27 cellular contexts compared by ENCODE assay signal in the genomic region with DNA sequence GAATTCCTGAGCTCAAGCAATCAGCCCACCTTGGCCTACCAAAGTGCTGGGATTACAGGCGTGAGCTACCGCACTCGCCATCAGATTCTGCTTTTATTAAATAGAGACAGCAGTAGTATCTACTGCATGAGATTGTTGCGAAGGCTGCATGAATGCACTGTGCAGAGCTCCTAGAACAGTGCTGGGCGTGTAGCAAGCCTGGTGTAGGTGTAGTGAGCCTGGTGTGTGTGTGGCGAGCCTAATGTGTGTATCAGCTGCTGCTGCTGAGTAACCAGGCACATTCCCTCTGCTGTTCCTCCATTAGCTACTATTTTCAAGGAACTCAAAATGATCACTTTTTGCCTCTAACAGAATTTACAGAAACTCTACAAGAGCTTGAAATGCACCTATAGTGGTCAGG.
"Had no signal": no experiment of that assay in that cellular context is flagged by ENCODE, and none has a peak within 500 bp of the region (broad histone marks: within the 10 kb centered on the region; RNA-seq: fewer than 3 reads in every experiment).

No MANE protein-coding gene starts in this region.

- H3K27ac ChIP-seq: brain microvascular endothelial cell, SJCRH30, SK-N-MC, WERI-Rb-1 had no signal

- H3K4me1 ChIP-seq: SJCRH30 had no signal

- H3K36me3 ChIP-seq: brain microvascular endothelial cell, SJCRH30, WERI-Rb-1 had no signal

- H3K27me3 ChIP-seq: brain microvascular endothelial cell, SJCRH30 had no signal

- DNase-seq: activated CD4-positive, alpha-beta T cell treated with anti-CD3 and anti-CD28 coated beads, Interleukin-2, amount 10 ng/mL, durations not matched to agents 24 days and 14 days; activated CD4-positive, alpha-beta T cell treated with anti-CD3 and anti-CD28 coated beads, Interleukin-2, amount 50 U/mL, for 4 hours; activated CD8-positive, alpha-beta T cell treated with anti-CD3 and anti-CD28 coated beads for 36 hours; activated effector memory CD4-positive, alpha-beta T cell treated with anti-CD3 and anti-CD28 coated beads, Interleukin-2, amount 50 U/mL, for 16 hours; activated naive CD4-positive, alpha-beta T cell; activated naive CD4-positive, alpha-beta T cell treated with anti-CD3 and anti-CD28 coated beads, Interleukin-2, amount 50 U/mL, for 16 hours; activated naive CD8-positive, alpha-beta T cell treated with anti-CD3 and anti-CD28 coated beads for 36 hours; activated T-cell treated with anti-CD3 and anti-CD28 coated beads, Interleukin-2, amount 50 U/mL, for 1 hour; activated T-cell treated with anti-CD3 and anti-CD28 coated beads, Interleukin-2, amount 50 U/mL, for 72 hours; amniotic stem cell; aorta; brain microvascular endothelial cell; NCI-H1092 treated with DMSO at 0.1 percent for 48 hours; NCI-H1417 treated with DMSO at 0.1 percent for 48 hours; NCI-H187 treated with DMSO at 0.1 percent for 48 hours; NCI-H2081; NCI-H226; NCI-H446 treated with DMSO at 0.1 percent for 48 hours; NCI-H524; NCI-H69; SHP77; SJCRH30; T1000; WERI-Rb-1 had no signal

- ATAC-seq: activated CD8-positive, alpha-beta T cell treated with anti-CD3 and anti-CD28 coated beads for 36 hours; activated T-cell treated with anti-CD3 and anti-CD28 coated beads, Interleukin-2, amount 50 U/mL, for 72 hours; activated T-helper 17 cell treated with anti-CD3 and anti-CD28 coated beads, Interleukin-2, amount 50 U/mL, for 72 hours; Panc1 had no signal

- H3K4me3 ChIP-seq: SJCRH30, SK-N-MC had no signal

- H3K9me3 ChIP-seq: SJCRH30 had no signal
